ENCODE assay signal across 22 cellular contexts in genomic region chr7:119983468-119983867, GRCh38.
DNase-seq lines count a peak whose midpoint lies in the region; ATAC-seq, FAIRE-seq and TF ChIP-seq lines count a peak whose summit lies in the region.
"Had no signal": no experiment of that assay in that cellular context is flagged by ENCODE, and none has a peak within 500 bp of the region (broad histone marks: within the 10 kb centered on the region; RNA-seq: fewer than 3 reads in every experiment).

No MANE protein-coding gene starts in this region.

- H3K9me2 ChIP-seq in MM.1S (replicated peaks; ENCODE audit: insufficient read depth, low read length) = no peaks in the 10 kb centered on the region

- no peaks in the 10 kb centered on the region for H4K20me1 ChIP-seq in MM.1S (ENCODE audit: insufficient read depth, low read length)

- H3K27me3 ChIP-seq in neuronal stem cell (ENCODE audit: control insufficient read depth in 3 of 3, insufficient read depth in 3 of 3, low read depth in 1 of 3, low read length in 3 of 3) = no peaks in the 10 kb centered on the region
- no peaks in the 10 kb centered on the region for H3K27me3 ChIP-seq in MM.1S (replicated peaks; ENCODE audit: insufficient read depth, low read length)

- no peak overlapping the region for H4K91ac ChIP-seq in neuronal stem cell (ENCODE audit: low read depth, low read length, poor library complexity)

- peak overlapping the region in 1 of 2 donors; percentile 22 for H3K4me3 ChIP-seq in neuronal stem cell (ENCODE audit: low read length in 2 of 2)
- no peak overlapping the region for H3K4me3 ChIP-seq in MM.1S (ENCODE audit: low read length)
- H3K4me3 ChIP-seq: GM12878, GM23248 had no signal

- H2BK15ac ChIP-seq in neuronal stem cell (ENCODE audit: low read length) = no peak overlapping the region

- ATAC-seq in left ventricle myocardium superior (no peak), left cardiac atrium (no peak)
- peak; percentile 32 for ATAC-seq in stimulated activated naive CD8-positive, alpha-beta T cell treated with anti-CD3 and anti-CD28 coated beads, Interleukin-15, Interleukin-2, amounts not matched to agents 100 U/mL and 50 U/mL, for 24 hours
- ATAC-seq: GM12878 had no signal

- H2AFZ ChIP-seq in neuronal stem cell (ENCODE audit: low read length) = no peak overlapping the region
- H2AFZ ChIP-seq in MM.1S (ENCODE audit: low read length) = no peak overlapping the region
- H2AFZ ChIP-seq: GM23248 had no signal

- H2BK12ac ChIP-seq in neuronal stem cell (ENCODE audit: low read length) = no peak overlapping the region

- no peaks in the 10 kb centered on the region for H3K79me2 ChIP-seq in MM.1S (ENCODE audit: low read length)

- no peak overlapping the region for H2BK120ac ChIP-seq in neuronal stem cell (ENCODE audit: low read depth, low read length)

- H4K8ac ChIP-seq in neuronal stem cell (ENCODE audit: low read depth, low read length) = peak overlapping the region; percentile 3

- H3K27ac ChIP-seq in neuronal stem cell (replicated peaks; ENCODE audit: low read length) (no peak overlapping the region), MM.1S (ENCODE audit: low read length) (no peak overlapping the region)
- H3K27ac ChIP-seq: GM23248, HL-60 had no signal

- no peaks in the 10 kb centered on the region for H3K4me1 ChIP-seq in neuronal stem cell (ENCODE audit: control insufficient read depth in 2 of 2, insufficient read depth in 1 of 2, low read depth in 1 of 2, low read length in 2 of 2)
- no peaks in the 10 kb centered on the region for H3K4me1 ChIP-seq in MM.1S (ENCODE audit: low read length)

- no peak overlapping the region for H2AK5ac ChIP-seq in neuronal stem cell (ENCODE audit: low read depth, low read length)

- no CpG with 5 or more reads among the region's 5 CpGs for WGBS in neuronal stem cell (ENCODE audit: extremely low coverage in 2 of 2, insufficient read length in 2 of 2, insufficient replicate concordance in 1 of 2), 2 donors

- no peak for FAIRE-seq in frontal cortex (lab: Jason Lieb, UNC)
- FAIRE-seq: GM12878, GM19239, H54 had no signal

- H3K4me2 ChIP-seq in neuronal stem cell (ENCODE audit: insufficient read depth, low read length, poor library complexity, severe bottlenecking) (no peak overlapping the region), MM.1S (ENCODE audit: low read depth, low read length) (no peak overlapping the region)

- no peaks in the 10 kb centered on the region for H3K9me3 ChIP-seq in neuronal stem cell (replicated peaks in 1 of 2; ENCODE audit: control insufficient read depth in 2 of 2, insufficient read depth in 1 of 2, low read depth in 1 of 2, low read length in 2 of 2)
- no peaks in the 10 kb centered on the region for H3K9me3 ChIP-seq in MM.1S (replicated peaks; ENCODE audit: insufficient read depth, low read length)

- H3K23ac ChIP-seq in neuronal stem cell (ENCODE audit: low read depth, low read length, poor library complexity) = peak overlapping the region; percentile 21

- H2BK5ac ChIP-seq in neuronal stem cell (ENCODE audit: low read length) = no peak overlapping the region

- intact Hi-C loops in left ventricle myocardium superior (cut with micrococcal nuclease) (no loop called here), left cardiac atrium (cut with DNase I) (no loop called here)

- no peak overlapping the region for H3K4ac ChIP-seq in neuronal stem cell (ENCODE audit: low read length)

- H3K9ac ChIP-seq in neuronal stem cell (ENCODE audit: low read depth, low read length, poor library complexity) (peak overlapping the region; percentile 6), MM.1S (ENCODE audit: low read length) (no peak overlapping the region)
- H3K9ac ChIP-seq: GM23248 had no signal

- H3K79me1 ChIP-seq in neuronal stem cell (ENCODE audit: low read depth, low read length) = no peaks in the 10 kb centered on the region

- peak overlapping the region; percentile 59 for H3K18ac ChIP-seq in neuronal stem cell (ENCODE audit: low read length)

- H3K14ac ChIP-seq in neuronal stem cell (ENCODE audit: low read length) = peak overlapping the region; percentile 47

- H3K36me3 ChIP-seq in neuronal stem cell (replicated peaks in 1 of 2; ENCODE audit: control insufficient read depth in 2 of 2, insufficient read depth in 2 of 2, low read length in 2 of 2) (no peaks in the 10 kb centered on the region), MM.1S (replicated peaks; ENCODE audit: insufficient read depth, low read length) (no peaks in the 10 kb centered on the region)

- DNase-seq in left ventricle myocardium superior = peak; percentile 13
- no peak for DNase-seq in left cardiac atrium
- no peak for DNase-seq in neuronal stem cell (ENCODE audit: low spot score)
- no peak for DNase-seq in stimulated activated naive CD8-positive, alpha-beta T cell treated with anti-CD3 and anti-CD28 coated beads, Interleukin-15, Interleukin-2, amounts not matched to agents 100 U/mL and 50 U/mL, for 24 hours
- DNase-seq in frontal cortex (ENCODE audit: low spot score in 2 of 2) = no peak
- no peak for DNase-seq in MM.1S
- no peak for DNase-seq in NCI-H446 (lab: John Stamatoyannopoulos, UW)
- DNase-seq: 8988T; C1 segment of cervical spinal cord; CD4-positive, CD25-positive, alpha-beta regulatory T cell; CD8-positive, alpha-beta memory T cell; COR-L47; DMS 273 treated with DMSO at 0.1 percent for 48 hours; DMS53; DND-41; EL; GM23248; HCEC 1CT had no signal

- no peak for TF ChIP-seq CTCF in MM.1S (IDR thresholded peaks at IDR 0.05; ENCODE audit: low read length)

- H3F3A ChIP-seq in MM.1S (ENCODE audit: insufficient read depth, low read length) = no peaks in the 10 kb centered on the region
